Comparison of ENCODE assay signal across 8 cellular contexts in genomic region chr22:31631381-31631780, GRCh38. TPM values are rescaled to one million over a fixed set of nuclear protein-coding genes. Genes with fewer than 3 reads are reported as not detected.
A peak's percentile ranks its signal among the peaks of the same experiment; 100 is the strongest.
DNase-seq lines count a peak whose midpoint lies in the region; ATAC-seq lines count a peak whose summit lies in the region.

No MANE protein-coding gene starts in this region.

- H3K9me3 Mint-ChIP-seq in activated CD4-positive, alpha-beta T cell treated with anti-CD3 and anti-CD28 coated beads, Interleukin-2, amount 10 ng/mL, durations not matched to agents 24 days and 14 days: no peaks in the 10 kb centered on the region
- no peaks in the 10 kb centered on the region for H3K9me3 Mint-ChIP-seq in activated naive CD4-positive, alpha-beta T cell treated with anti-CD3 and anti-CD28 coated beads, Interleukin-2, amount 50 U/mL, for 72 hours
- H3K9me3 Mint-ChIP-seq in immature natural killer cell: no peaks in the 10 kb centered on the region

- DNase-seq in activated CD4-positive, alpha-beta T cell treated with anti-CD3 and anti-CD28 coated beads, Interleukin-2, amount 10 ng/mL, durations not matched to agents 24 days and 14 days: no peak
- no peak for DNase-seq in activated CD4-positive, alpha-beta T cell treated with anti-CD3 and anti-CD28 coated beads, Interleukin-2, amount 50 U/mL, for 48 hours
- DNase-seq in activated naive CD4-positive, alpha-beta T cell treated with anti-CD3 and anti-CD28 coated beads, Interleukin-2, amount 50 U/mL, for 72 hours (ENCODE audit: low spot score in 2 of 2): no peak
- no peak for DNase-seq in immature natural killer cell
- peak in 2 of 49 donors; percentile 35 to 49 for DNase-seq in substantia nigra (lab: John Stamatoyannopoulos, UW)
- DNase-seq in NCI-H2171 treated with DMSO at 0.1 percent for 48 hours (lab: John Stamatoyannopoulos, UW): no peak
- no peak for DNase-seq in stimulated activated naive CD4-positive, alpha-beta T cell treated with Interleukin-2 at 50 U/mL for 16 hours (lab: John Stamatoyannopoulos, UW)

- H3K27ac ChIP-seq in substantia nigra (ENCODE audit: low read depth, low read length, poor library complexity, severe bottlenecking): peak overlapping the region; percentile 89

- peaks cover 34% of the 10 kb centered on the region for H3K4me1 Mint-ChIP-seq in activated CD4-positive, alpha-beta T cell treated with anti-CD3 and anti-CD28 coated beads, Interleukin-2, amount 10 ng/mL, durations not matched to agents 24 days and 14 days
- H3K4me1 Mint-ChIP-seq in immature natural killer cell: peaks cover 44 to 53% of the 10 kb centered on the region in 2 donors

- intact Hi-C loops in activated CD4-positive, alpha-beta T cell treated with anti-CD3 and anti-CD28 coated beads, Interleukin-2, amount 10 ng/mL, durations not matched to agents 24 days and 14 days (cut with micrococcal nuclease): loop anchor here (2.0 to 5.0 kb wide), 4 partner anchors 135 to 339 kb away; partner anchors contain the start of genes EIF4ENIF1, PIK3IP1 and SFI1

- peak overlapping the region; percentile 84 for H3K27ac Mint-ChIP-seq in activated CD4-positive, alpha-beta T cell treated with anti-CD3 and anti-CD28 coated beads, Interleukin-2, amount 10 ng/mL, durations not matched to agents 24 days and 14 days
- H3K27ac Mint-ChIP-seq in activated naive CD4-positive, alpha-beta T cell treated with anti-CD3 and anti-CD28 coated beads, Interleukin-2, amount 50 U/mL, for 72 hours: peak overlapping the region; percentile 86 to 91
- peak overlapping the region; percentile 80 to 95 (median 88) for H3K27ac Mint-ChIP-seq in immature natural killer cell

- no peaks in the 10 kb centered on the region for H3K27me3 Mint-ChIP-seq in activated CD4-positive, alpha-beta T cell treated with anti-CD3 and anti-CD28 coated beads, Interleukin-2, amount 10 ng/mL, durations not matched to agents 24 days and 14 days
- peaks cover 0 to 12% (median 0%) of the 10 kb centered on the region in 3 donors for H3K27me3 Mint-ChIP-seq in immature natural killer cell (ENCODE audit: low read depth in 3 of 3)

- no peak for ATAC-seq in activated naive CD4-positive, alpha-beta T cell treated with anti-CD3 and anti-CD28 coated beads, Interleukin-2, amount 50 U/mL, for 72 hours
- ATAC-seq in HG02642 (IDR thresholded peaks at IDR 0.05; ENCODE audit: poor library complexity, unreplicated experiment): no peak

- peak overlapping the region; percentile 90 for H3K4me3 Mint-ChIP-seq in activated CD4-positive, alpha-beta T cell treated with anti-CD3 and anti-CD28 coated beads, Interleukin-2, amount 10 ng/mL, durations not matched to agents 24 days and 14 days
- H3K4me3 Mint-ChIP-seq in immature natural killer cell: peak overlapping the region; percentile 65 to 89 (median 74)

- peaks cover 17% of the 10 kb centered on the region for H3K36me3 Mint-ChIP-seq in activated CD4-positive, alpha-beta T cell treated with anti-CD3 and anti-CD28 coated beads, Interleukin-2, amount 10 ng/mL, durations not matched to agents 24 days and 14 days (ENCODE audit: low read depth)
- no peaks in the 10 kb centered on the region for H3K36me3 Mint-ChIP-seq in activated naive CD4-positive, alpha-beta T cell treated with anti-CD3 and anti-CD28 coated beads, Interleukin-2, amount 50 U/mL, for 72 hours
- no peaks in the 10 kb centered on the region for H3K36me3 Mint-ChIP-seq in immature natural killer cell

RNA-seq across cellular contexts. Expression of gene PISD, which starts 30.6 kb away (rescaled TPM):
- 44.9 and 52.1 TPM in 2 replicates for total RNA-seq in activated CD4-positive, alpha-beta T cell treated with anti-CD3 and anti-CD28 coated beads, Interleukin-2, amount 10 ng/mL, durations not matched to agents 24 days and 14 days
- total RNA-seq in activated naive CD4-positive, alpha-beta T cell treated with anti-CD3 and anti-CD28 coated beads, Interleukin-2, amount 50 U/mL, for 72 hours: 10 to 100 TPM; 36.8 to 41.9 TPM
- 10 to 100 TPM; 16.3 to 34.8 (median 25.3) TPM for polyA plus RNA-seq in immature natural killer cell
